In genomic region chr15:100785181-100786138, GRCh38 we compare ENCODE assay signal across 19 cellular contexts.
A peak's percentile ranks its signal among the peaks of the same experiment; 100 is the strongest.
DNase-seq lines count a peak whose midpoint lies in the region; ATAC-seq and TF ChIP-seq lines count a peak whose summit lies in the region.
"Had no signal": no experiment of that assay in that cellular context is flagged by ENCODE, and none has a peak within 500 bp of the region (broad histone marks: within the 10 kb centered on the region; RNA-seq: fewer than 3 reads in every experiment).

No MANE protein-coding gene starts in this region.

- no peak overlapping the region for H3K27ac Mint-ChIP-seq in activated CD4-positive, alpha-beta memory T cell treated with anti-CD3 and anti-CD28 coated beads for 36 hours
- H3K27ac Mint-ChIP-seq: activated naive CD8-positive, alpha-beta T cell treated with anti-CD3 and anti-CD28 coated beads for 36 hours; brain; stimulated activated naive CD8-positive, alpha-beta T cell treated with anti-CD3 and anti-CD28 coated beads, Interleukin-15, Interleukin-2, amounts not matched to agents 100 ng/mL and 50 ng/mL, for 24 hours had no signal

- no peak overlapping the region for H3K9ac ChIP-seq in trophoblast cell (ENCODE audit: low read length)

- no peak overlapping the region for H3K4me3 Mint-ChIP-seq in activated CD4-positive, alpha-beta memory T cell treated with anti-CD3 and anti-CD28 coated beads for 36 hours
- H3K4me3 Mint-ChIP-seq: activated naive CD8-positive, alpha-beta T cell treated with anti-CD3 and anti-CD28 coated beads for 36 hours; brain; stimulated activated naive CD8-positive, alpha-beta T cell treated with anti-CD3 and anti-CD28 coated beads, Interleukin-15, Interleukin-2, amounts not matched to agents 100 ng/mL and 50 ng/mL, for 24 hours had no signal

- no peak overlapping the region for H2BK120ac ChIP-seq in trophoblast cell (ENCODE audit: insufficient read depth, low read length, poor library complexity)

- H3K9me3 ChIP-seq in trophoblast cell (ENCODE audit: insufficient read depth, low read depth, low read length) (peaks cover 7% of the 10 kb centered on the region), PC-9 (ENCODE audit: insufficient read depth, low read depth) (no peaks in the 10 kb centered on the region)
- H3K9me3 ChIP-seq: left lung, upper lobe of left lung had no signal

- H3K27me3 ChIP-seq in trophoblast cell (ENCODE audit: insufficient read depth, low read length) (no peaks in the 10 kb centered on the region), PC-9 (ENCODE audit: insufficient read depth, low read depth) (no peaks in the 10 kb centered on the region)
- H3K27me3 ChIP-seq: left lung, upper lobe of left lung had no signal

- H3K14ac ChIP-seq in trophoblast cell (ENCODE audit: low read length), result no peak overlapping the region

- POLR2A ChIA-PET in activated CD4-positive, alpha-beta memory T cell treated with anti-CD3 and anti-CD28 coated beads for 36 hours (lab: Charles Lee), result no interaction called here
- POLR2A ChIA-PET in PC-9 (lab: Charles Lee; ENCODE audit: unreplicated experiment), result no interaction called here

- H3K79me1 ChIP-seq in trophoblast cell (ENCODE audit: low read length), result no peaks in the 10 kb centered on the region

- no peak overlapping the region for H2AFZ ChIP-seq in trophoblast cell (ENCODE audit: insufficient read depth, low read length, poor library complexity)
- H2AFZ ChIP-seq in PC-9, result no peak overlapping the region

- BruUV-seq in PC-9 (replicated peaks; lab: Mats Ljungman, UMichigan), result no TSS peak

- H3K23ac ChIP-seq in trophoblast cell (ENCODE audit: low read length), result no peak overlapping the region

- DNase-seq in D341Med (ENCODE audit: low spot score) (peak; percentile 12), mesenteric fat pad (ENCODE audit: low spot score) (peak; percentile 65), H4 (ENCODE audit: low spot score) (no peak), trophoblast cell (no peak), GM03348 (ENCODE audit: low spot score) (no peak), PC-9 (no peak)
- DNase-seq in activated CD4-positive, alpha-beta memory T cell treated with anti-CD3 and anti-CD28 coated beads for 36 hours, result peak; percentile 5
- DNase-seq: activated naive CD8-positive, alpha-beta T cell treated with anti-CD3 and anti-CD28 coated beads for 36 hours; left lung; NCI-H187 treated with DMSO at 0.1 percent for 48 hours; NCI-H446; NK-92 treated with Interleukin-12 subunit alpha and Interleukin-12 subunit beta, amount 100 ng/mL, for 24 hours; occipital lobe; RPMI8226; SW 1271 had no signal

- H3K4me1 ChIP-seq in trophoblast cell (ENCODE audit: control insufficient read depth in 1 of 2, insufficient read depth in 2 of 2, low read length in 2 of 2), result no peaks in the 10 kb centered on the region
- H3K4me1 ChIP-seq in PC-9 (replicated peaks; ENCODE audit: insufficient read depth), result no peaks in the 10 kb centered on the region
- H3K4me1 ChIP-seq: left lung, upper lobe of left lung had no signal

- WGBS in trophoblast cell (ENCODE audit: extremely low coverage, insufficient coverage, insufficient read length), result no CpG with 5 or more reads among the region's 10 CpGs

- CTCF ChIA-PET in activated CD4-positive, alpha-beta memory T cell treated with anti-CD3 and anti-CD28 coated beads for 36 hours (lab: Charles Lee), result no interaction called here
- CTCF ChIA-PET in PC-9 (lab: Charles Lee), result no interaction called here

- no peak overlapping the region for H2AK5ac ChIP-seq in trophoblast cell (ENCODE audit: low read length)

- no peaks in the 10 kb centered on the region for H3K4me1 Mint-ChIP-seq in activated CD4-positive, alpha-beta memory T cell treated with anti-CD3 and anti-CD28 coated beads for 36 hours (ENCODE audit: low read depth)
- H3K4me1 Mint-ChIP-seq: activated naive CD8-positive, alpha-beta T cell treated with anti-CD3 and anti-CD28 coated beads for 36 hours had no signal

- no peak overlapping the region for H4K8ac ChIP-seq in trophoblast cell (ENCODE audit: low read depth, low read length)

- no peak overlapping the region for H3K4me2 ChIP-seq in trophoblast cell (ENCODE audit: low read length)
- H3K4me2 ChIP-seq in PC-9, result no peak overlapping the region

- no peak overlapping the region for H4K91ac ChIP-seq in trophoblast cell (ENCODE audit: low read depth, low read length)

- no peaks in the 10 kb centered on the region for H3K36me3 Mint-ChIP-seq in activated CD4-positive, alpha-beta memory T cell treated with anti-CD3 and anti-CD28 coated beads for 36 hours
- H3K36me3 Mint-ChIP-seq: activated naive CD8-positive, alpha-beta T cell treated with anti-CD3 and anti-CD28 coated beads for 36 hours; brain had no signal

- no peaks in the 10 kb centered on the region for H3K36me3 ChIP-seq in trophoblast cell (ENCODE audit: control insufficient read depth in 1 of 2, insufficient read depth in 2 of 2, low read length in 2 of 2)
- no peaks in the 10 kb centered on the region for H3K36me3 ChIP-seq in PC-9 (ENCODE audit: low read depth)
- H3K36me3 ChIP-seq: left lung, upper lobe of left lung had no signal

- no peaks in the 10 kb centered on the region for H4K20me1 ChIP-seq in PC-9 (ENCODE audit: insufficient read depth)

- H3K9me3 Mint-ChIP-seq in activated CD4-positive, alpha-beta memory T cell treated with anti-CD3 and anti-CD28 coated beads for 36 hours, result no peaks in the 10 kb centered on the region
- H3K9me3 Mint-ChIP-seq: activated naive CD8-positive, alpha-beta T cell treated with anti-CD3 and anti-CD28 coated beads for 36 hours; stimulated activated naive CD8-positive, alpha-beta T cell treated with anti-CD3 and anti-CD28 coated beads, Interleukin-15, Interleukin-2, amounts not matched to agents 100 ng/mL and 50 ng/mL, for 24 hours had no signal

- intact Hi-C loops in activated CD4-positive, alpha-beta memory T cell treated with anti-CD3 and anti-CD28 coated beads for 36 hours (cut with micrococcal nuclease), result no loop called here
- intact Hi-C loops in PC-9 (cut with micrococcal nuclease; ENCODE audit: unreplicated experiment), result no loop called here

- no peak overlapping the region for H3K4ac ChIP-seq in trophoblast cell (ENCODE audit: low read depth, low read length)

- H3F3A ChIP-seq in PC-9 (ENCODE audit: insufficient read depth, low read depth), result no peaks in the 10 kb centered on the region

- no peaks in the 10 kb centered on the region for H3K9me2 ChIP-seq in PC-9 (ENCODE audit: insufficient read depth)

- H3K27ac ChIP-seq in trophoblast cell (ENCODE audit: low read depth, low read length) (no peak overlapping the region), PC-9 (no peak overlapping the region)
- H3K27ac ChIP-seq: left lung, upper lobe of left lung had no signal

- H3K4me3 ChIP-seq in trophoblast cell (ENCODE audit: low read depth, low read length) (no peak overlapping the region), PC-9 (no peak overlapping the region)
- H3K4me3 ChIP-seq: left lung, upper lobe of left lung had no signal

- H4K12ac ChIP-seq in trophoblast cell (ENCODE audit: low read depth, low read length), result no peak overlapping the region

- no peak overlapping the region for H3K18ac ChIP-seq in trophoblast cell (ENCODE audit: low read length)

- no peak overlapping the region for H2BK5ac ChIP-seq in trophoblast cell (ENCODE audit: low read depth, low read length, poor library complexity)

- H2BK12ac ChIP-seq in trophoblast cell (ENCODE audit: low read length), result no peak overlapping the region

- ATAC-seq in GM19395 (IDR thresholded peaks at IDR 0.05; ENCODE audit: unreplicated experiment), result peak; percentile 61
- ATAC-seq: left lung had no signal

- H3K27me3 Mint-ChIP-seq in activated CD4-positive, alpha-beta memory T cell treated with anti-CD3 and anti-CD28 coated beads for 36 hours, result no peaks in the 10 kb centered on the region

- no peak for TF ChIP-seq CTCF in PC-9 (conservative IDR thresholded peaks at IDR 0.05)

- H3K79me2 ChIP-seq in trophoblast cell (ENCODE audit: control insufficient read depth, insufficient read depth, low read length, poor library complexity) (no peaks in the 10 kb centered on the region), PC-9 (ENCODE audit: low read depth) (no peaks in the 10 kb centered on the region)

Comparison
In these comparisons a context has a peak if more than half of its experiments do, and no peak if none do; other contexts are left out.
1. DNase-seq: peak in D341Med (single experiment), activated CD4-positive, alpha-beta memory T cell treated with anti-CD3 and anti-CD28 coated beads for 36 hours (single experiment) and mesenteric fat pad (single experiment); none in H4 (single experiment), trophoblast cell (0 of 2), GM03348 (single experiment) and PC-9 (0 of 2).